18 cellular contexts compared by ENCODE assay signal in the genomic region with DNA sequence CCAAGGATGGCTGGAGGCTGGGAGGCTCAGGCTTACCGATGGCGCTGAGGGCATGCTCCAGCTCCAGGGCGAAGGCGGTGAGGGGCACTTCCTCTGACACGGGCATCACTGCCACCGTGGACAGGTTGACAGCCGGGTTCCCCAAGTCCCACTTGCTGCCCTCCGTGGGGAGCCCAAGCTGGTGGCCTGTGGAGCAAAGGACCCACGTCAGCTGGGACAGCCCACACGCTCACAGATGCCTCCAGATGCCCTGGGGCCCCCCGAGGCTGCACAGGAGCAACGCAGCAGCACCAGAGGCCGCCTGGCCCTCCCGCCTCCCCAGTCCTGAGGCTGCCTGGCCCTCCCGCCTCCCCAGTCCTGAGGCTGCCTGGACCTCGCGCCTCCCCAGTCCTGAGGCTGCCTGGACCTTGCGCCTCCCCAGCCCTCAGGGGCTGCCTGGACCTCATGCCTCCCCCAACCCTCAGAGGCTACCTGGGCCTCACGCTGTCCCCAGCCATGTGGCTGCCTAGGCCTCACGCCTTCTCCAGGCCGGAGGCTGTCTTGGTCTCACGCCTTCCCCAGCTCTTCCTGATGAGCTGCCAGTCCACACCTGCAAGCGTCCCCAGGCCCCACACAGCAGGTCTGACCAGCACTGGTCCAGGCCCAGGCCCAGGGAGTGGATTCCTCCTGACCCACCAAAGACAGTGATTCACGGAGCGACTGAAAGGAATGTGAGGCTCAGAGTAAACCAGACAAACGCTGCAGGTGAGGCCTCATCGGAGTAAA. TPM values are rescaled to one million over a fixed set of nuclear protein-coding genes. Genes with fewer than 3 reads are reported as not detected.
DNase-seq lines count a peak whose midpoint lies in the region; ATAC-seq, FAIRE-seq and TF ChIP-seq lines count a peak whose summit lies in the region.
"Had no signal": no experiment of that assay in that cellular context is flagged by ENCODE, and none has a peak within 500 bp of the region (broad histone marks: within the 10 kb centered on the region; RNA-seq: fewer than 3 reads in every experiment).

No MANE protein-coding gene starts in this region.

- H3K4me1 ChIP-seq in heart right ventricle, result peaks cover 0 to 12% (median 0%) of the 10 kb centered on the region in 9 donors
- no peaks in the 10 kb centered on the region; a peak in 1 of 7 replicates for H3K4me1 ChIP-seq in H1 (replicated peaks in 1 of 4; ENCODE audit: control insufficient read depth in 3 of 4, insufficient read depth in 4 of 4, low read length in 3 of 4)
- peaks cover 5% of the 10 kb centered on the region for H3K4me1 ChIP-seq in mucosa of descending colon (ENCODE audit: low read depth)

- no peaks in the 10 kb centered on the region for H3K23me2 ChIP-seq in H1 (ENCODE audit: low read depth, low read length)

- intact Hi-C loops in cardiac septum (cut with DNase I) (no loop called here), heart right ventricle (cut with DNase I) (no loop called here), mucosa of descending colon (cut with DNase I, micrococcal nuclease) (no loop called here)

- H3K27ac ChIP-seq in heart right ventricle (no peak overlapping the region), H1 (ENCODE audit: low read depth, low read length) (no peak overlapping the region)
- H3K27ac ChIP-seq: A549, PC-9 had no signal

- ATAC-seq in heart right ventricle, result no peak
- no peak for ATAC-seq in mucosa of descending colon
- ATAC-seq: A549, Right ventricle myocardium inferior had no signal

- H3K23ac ChIP-seq in H1 (ENCODE audit: insufficient read length), result no peak overlapping the region

- no peak overlapping the region for H4K5ac ChIP-seq in H1 (ENCODE audit: insufficient read length, low read depth, low read length)

- no peak overlapping the region for H3K4me2 ChIP-seq in H1 (ENCODE audit: insufficient read depth in 1 of 2, low read depth in 2 of 2, low read length in 2 of 2)
- H3K4me2 ChIP-seq: A549, PC-9 had no signal

- WGBS in heart right ventricle, 2 donors, result 91 to 92% methylated on average over 26 to 27 of the region's 27 CpGs
- 93% methylated on average over 22 of the region's 27 CpGs; no CpG with 5 or more reads in 1 of the 2 experiments for WGBS in H1 (ENCODE audit: extremely low coverage in 1 of 2, insufficient coverage in 1 of 2, insufficient read length in 1 of 2, insufficient replicate concordance in 2 of 2, low coverage in 1 of 2, low lambda C conversion rate in 2 of 2, missing lambda C conversion rate in 1 of 2), 2 experiments

- H3K79me1 ChIP-seq in H1 (ENCODE audit: low read depth, low read length), result no peaks in the 10 kb centered on the region

- no peak for FAIRE-seq in H1 (lab: Jason Lieb, UNC)
- FAIRE-seq: A549, D721Med had no signal

- H3K4me3 ChIP-seq in heart right ventricle, result no peak overlapping the region
- H3K4me3 ChIP-seq in H1 (ENCODE audit: extremely low read depth in 1 of 4, insufficient read depth in 2 of 4, low read depth in 3 of 4, low read length in 4 of 4), result no peak overlapping the region
- H3K4me3 ChIP-seq in mucosa of descending colon, result no peak overlapping the region
- H3K4me3 ChIP-seq: A549, PC-9 had no signal

- POLR2A ChIA-PET in H1 (lab: Charles Lee; ENCODE audit: partially characterized antibody), result no interaction called here

- peaks cover 0 to 11% (median 0%) of the 10 kb centered on the region in 9 donors for H3K36me3 ChIP-seq in heart right ventricle
- no peaks in the 10 kb centered on the region for H3K36me3 ChIP-seq in H1 (ENCODE audit: control insufficient read depth in 2 of 4, insufficient read depth in 4 of 4, low read length in 3 of 4)
- no peaks in the 10 kb centered on the region for H3K36me3 ChIP-seq in mucosa of descending colon (ENCODE audit: low read depth)

- no peak overlapping the region for H2BK12ac ChIP-seq in H1 (ENCODE audit: low read depth, low read length)

- H3K9ac ChIP-seq in H1 (replicated peaks in 1 of 4; ENCODE audit: extremely low read depth in 1 of 4, low read depth in 3 of 4, low read length in 3 of 4), result no peak overlapping the region; a peak in 1 of 7 replicates

- H2BK15ac ChIP-seq in H1 (ENCODE audit: low read length), result no peak overlapping the region

- CTCF ChIA-PET in H1 (lab: Charles Lee; ENCODE audit: partially characterized antibody), result no interaction called here

- no peaks in the 10 kb centered on the region for H3K79me2 ChIP-seq in H1 (ENCODE audit: control insufficient read depth in 1 of 2, insufficient read depth in 2 of 2, low read length in 2 of 2)

- H2BK120ac ChIP-seq in H1 (replicated peaks; ENCODE audit: low read depth, low read length), result no peak overlapping the region

- no peak for TF ChIP-seq POLR2A in H1 (IDR thresholded peaks at IDR 0.05; ENCODE audit: control extremely low read depth in 1 of 2, low read depth in 2 of 2, low read length in 2 of 2)

- H3K9me3 ChIP-seq in heart right ventricle (no peaks in the 10 kb centered on the region), H1 (ENCODE audit: insufficient read depth in 2 of 2, low read depth in 1 of 2, low read length in 1 of 2) (no peaks in the 10 kb centered on the region), mucosa of descending colon (no peaks in the 10 kb centered on the region)
- H3K9me3 ChIP-seq: A549 had no signal

- TF ChIP-seq RAD21 in H1 (IDR thresholded peaks at IDR 0.05 in 1 of 2, conservative IDR thresholded peaks at IDR 0.05 in 1 of 2; ENCODE audit: low read depth in 2 of 2, low read length in 2 of 2), result no peak

- H2AK5ac ChIP-seq in H1 (ENCODE audit: low read depth, low read length), result no peak overlapping the region

- no peak for TF ChIP-seq EP300 in H1 (IDR thresholded peaks at IDR 0.05; ENCODE audit: borderline replicate concordance in 1 of 2, low read depth in 2 of 2, low read length in 2 of 2)

- H3K27me3 ChIP-seq in heart right ventricle (no peaks in the 10 kb centered on the region), H1 (replicated peaks in 1 of 4; ENCODE audit: control insufficient read depth in 3 of 4, extremely low read depth in 1 of 4, insufficient read depth in 3 of 4, low read length in 3 of 4) (no peaks in the 10 kb centered on the region; a peak in 1 of 7 replicates)

- H4K8ac ChIP-seq in H1 (ENCODE audit: extremely low read depth, insufficient read depth, low read length), result no peak overlapping the region

- TF ChIP-seq CTCF in heart right ventricle (IDR thresholded peaks at IDR 0.05), result no peak
- no peak for TF ChIP-seq CTCF in H1 (IDR thresholded peaks at IDR 0.05; ENCODE audit: control extremely low read depth in 1 of 3, insufficient read depth in 1 of 3, low read depth in 1 of 3, low read length in 3 of 3)
- TF ChIP-seq CTCF in mucosa of descending colon (IDR thresholded peaks at IDR 0.05), result no peak

- no peak overlapping the region for H3K4ac ChIP-seq in H1 (replicated peaks; ENCODE audit: insufficient read length, low read depth, low read length)

- no peak overlapping the region for H2BK20ac ChIP-seq in H1 (ENCODE audit: low read length)

- peaks cover 0 to 1% of the 10 kb centered on the region in 2 experiments for H4K20me1 ChIP-seq in H1 (replicated peaks in 1 of 2; ENCODE audit: control insufficient read depth in 1 of 2, insufficient read depth in 2 of 2, low read length in 2 of 2)

- no peak overlapping the region for H4K91ac ChIP-seq in H1 (replicated peaks; ENCODE audit: insufficient read length, low read length)

- H3K14ac ChIP-seq in H1 (ENCODE audit: insufficient read length), result no peak overlapping the region

- no peak overlapping the region for H3K56ac ChIP-seq in H1 (replicated peaks; ENCODE audit: insufficient read length, low read depth, low read length)

- DNase-seq in cardiac septum (ENCODE audit: low spot score) (peak; percentile 73), heart right ventricle (no peak), H1 (ENCODE audit: low read depth in 1 of 2, low spot score in 2 of 2) (no peak), mucosa of descending colon (peak in 2 of 3 donors; percentile 21 to 39), GDM1 (lab: John Stamatoyannopoulos, UW) (no peak), DMS 273 (lab: John Stamatoyannopoulos, UW; ENCODE audit: unreplicated experiment) (no peak), NCI-H226 (no peak), DMS153 (lab: John Stamatoyannopoulos, UW) (no peak)
- DNase-seq: AML-193; CD4-positive, alpha-beta memory T cell; HCEC 1CT; Kasumi-1; NCI-H187 treated with DMSO at 0.1 percent for 48 hours; PC-9 had no signal

- H2AFZ ChIP-seq in H1 (ENCODE audit: low read length), result no peak overlapping the region
- H2AFZ ChIP-seq: PC-9 had no signal

- H3K18ac ChIP-seq in H1 (ENCODE audit: extremely low read depth, low read length), result no peak overlapping the region

- no peak overlapping the region for H2BK5ac ChIP-seq in H1 (ENCODE audit: low read depth, low read length)

TF ChIP-seq in H1, 55 proteins besides CTCF, POLR2A, EP300 and RAD21 (continues in another document):
- TF ChIP-seq HDAC2 (IDR thresholded peaks at IDR 0.05; ENCODE audit: borderline replicate concordance in 1 of 2, low read depth in 2 of 2, low read length in 2 of 2), result no peak
- TF ChIP-seq JUND (IDR thresholded peaks at IDR 0.05; ENCODE audit: low read length), result no peak

RNA-seq across cellular contexts. Expression of gene NSMF, which starts 25.6 kb away (rescaled TPM):
- total RNA-seq in cardiac septum (12.2 TPM), heart right ventricle (10 to 100 TPM in 4 of 10 donors, 1 to 10 TPM in 6; 5.3 to 17.0 (median 9.0) TPM), mucosa of descending colon (10 to 100 TPM; 30.1 to 48.0 (median 43.4) TPM)
- polyA plus RNA-seq in heart right ventricle (10 to 100 TPM; 18.3 to 29.3 TPM), H1 (2011; rRNA removed) (65.1 and 90.8 TPM in 2 replicates)
- total RNA-seq in H1 (2021; fragmentation: NEBNext Ultra II Directional; extraction: Animal tissue kit (Norgen Biotek cat#: 25700)), result 55.5 and 56.7 TPM in 2 replicates
- polyA plus RNA-seq in H1 (2011; cell fraction: cytosol; rRNA removed), result 65.8 TPM
- 223 TPM for polyA plus RNA-seq in H1 (2011; cell fraction: nucleus; rRNA removed)
- 31.7 to 60.6 TPM (median 47.9 TPM) in 4 replicates for polyA plus RNA-seq in H1 (2012, experiment 1 of 2)
- 42.0 TPM for polyA plus RNA-seq in H1 (2012, experiment 2 of 2)
- polyA plus RNA-seq in H1 (2013, experiment 1 of 2), result 39.5 TPM
- 37.5 TPM for polyA plus RNA-seq in H1 (2013, experiment 2 of 2)
- polyA minus RNA-seq in H1 (2011; rRNA and poly(A)+ RNA removed), result 23.1 and 28.8 TPM in 2 replicates
- 32.0 TPM for polyA minus RNA-seq in H1 (2011; cell fraction: cytosol; rRNA and poly(A)+ RNA removed)
- polyA minus RNA-seq in H1 (2011; cell fraction: nucleus; rRNA and poly(A)+ RNA removed), result 41.2 TPM

RNA-seq across cellular contexts. Expression of gene ENTPD8, which starts 43.6 kb away (rescaled TPM):
- not detected for total RNA-seq in cardiac septum
- not detected for total RNA-seq in heart right ventricle
- under 1 TPM; 0.03 to 0.15 TPM for polyA plus RNA-seq in heart right ventricle
- total RNA-seq in H1 (2021; fragmentation: NEBNext Ultra II Directional; extraction: Animal tissue kit (Norgen Biotek cat#: 25700)), result 0.33 and 0.48 TPM in 2 replicates
- polyA plus RNA-seq in H1 (2011; rRNA removed), result 0.51 and 1.1 TPM in 2 replicates
- polyA plus RNA-seq in H1 (2011; cell fraction: cytosol; rRNA removed), result 0.69 TPM
- 6.1 TPM for polyA plus RNA-seq in H1 (2011; cell fraction: nucleus; rRNA removed)
- 0.39 to 1.0 TPM (median 0.86 TPM) in 4 replicates for polyA plus RNA-seq in H1 (2012, experiment 1 of 2)
- polyA plus RNA-seq in H1 (2012, experiment 2 of 2), result 0.30 TPM
- polyA plus RNA-seq in H1 (2013, experiment 1 of 2), result 0.45 TPM
- 0.40 TPM for polyA plus RNA-seq in H1 (2013, experiment 2 of 2)
- polyA minus RNA-seq in H1 (2011; rRNA and poly(A)+ RNA removed), result 0.12 TPM in 1 of 2 replicates, not detected in the other
- not detected for polyA minus RNA-seq in H1 (2011; cell fraction: cytosol; rRNA and poly(A)+ RNA removed)
- 0.40 TPM for polyA minus RNA-seq in H1 (2011; cell fraction: nucleus; rRNA and poly(A)+ RNA removed)
- 100 to 1,000 TPM in 1 of 3 donors, 10 to 100 TPM in 2; 36.7 to 127 (median 74.8) TPM for total RNA-seq in mucosa of descending colon
- total RNA-seq: CD4-positive, alpha-beta memory T cell; NCI-H460; Right ventricle myocardium inferior had no signal
- polyA plus RNA-seq: CD4-positive, alpha-beta memory T cell had no signal

Comparison
In these comparisons a context has a peak if more than half of its experiments do, and no peak if none do; other contexts are left out.
1. DNase-seq: peak in cardiac septum (single experiment) and mucosa of descending colon (2 of 3); none in heart right ventricle (0 of 2), H1 (0 of 2), GDM1 (single experiment), DMS 273 (single experiment), NCI-H226 (single experiment) and DMS153 (single experiment).
2. RNA of gene ENTPD8, which starts 43.6 kb away (total RNA-seq): 36.7 to 127 TPM in mucosa of descending colon; 0.33 to 0.48 TPM in H1, not detected in cardiac septum (single experiment) and not detected in heart right ventricle; every median in the first group is over 10 times any median in the second.